In genomic region chr14:100159107-100159864, GRCh38 we compare ENCODE assay signal across 7 cellular contexts. TPM values are rescaled to one million over a fixed set of nuclear protein-coding genes. Genes with fewer than 3 reads are reported as not detected.
DNase-seq lines count a peak whose midpoint lies in the region; ATAC-seq and TF ChIP-seq lines count a peak whose summit lies in the region.

Gene DEGS2 (minus strand): TSS chr14:100159645. CDS start chr14:100159587, 58 bp downstream.

- peak; percentile 36 for DNase-seq in GM19240 (ENCODE audit: insufficient read length, low spot score)
- DNase-seq in activated B cell treated with CpG ODN at 0.5 μM for 24 hours: peak; percentile 66
- no peak for DNase-seq in natural killer cell
- no peak for DNase-seq in medulla oblongata (ENCODE audit: extremely low spot score)

- H3K4me1 Mint-ChIP-seq in activated B cell treated with CpG ODN at 0.5 μM for 24 hours: peaks cover 32% of the 10 kb centered on the region
- no peaks in the 10 kb centered on the region for H3K4me1 Mint-ChIP-seq in natural killer cell

- peak within 1 kb of the TSS; percentile 71 to 72 for H3K4me3 ChIP-seq in duodenal mucosa (ENCODE audit: low read depth in 1 of 2, low read length in 2 of 2)
- H3K4me3 ChIP-seq in stomach smooth muscle (ENCODE audit: low read length in 2 of 2): peak within 1 kb of the TSS; percentile 11 to 40

- H3K27me3 ChIP-seq in duodenal mucosa (ENCODE audit: control insufficient read depth in 1 of 2, insufficient read depth in 2 of 2, low read length in 2 of 2) (peaks cover 0 to 8% of the 10 kb centered on the region in 2 donors), stomach smooth muscle (ENCODE audit: control insufficient read depth in 1 of 2, insufficient read depth in 2 of 2, low read length in 2 of 2) (peaks cover 23 to 41% of the 10 kb centered on the region in 2 donors)

- H3K36me3 ChIP-seq in duodenal mucosa (ENCODE audit: control insufficient read depth in 1 of 2, insufficient read depth in 2 of 2, low read length in 2 of 2): no peaks in the 10 kb centered on the region
- no peaks in the 10 kb centered on the region for H3K36me3 ChIP-seq in stomach smooth muscle (ENCODE audit: control insufficient read depth in 2 of 2, insufficient read depth in 2 of 2, low read length in 2 of 2)

- H3K27ac ChIP-seq in duodenal mucosa (ENCODE audit: low read depth, low read length) (peak within 1 kb of the TSS; percentile 73), stomach smooth muscle (ENCODE audit: low read length) (no peak within 1 kb of the TSS)

- POLR2A ChIA-PET in activated B cell treated with CpG ODN at 0.5 μM for 24 hours (lab: Charles Lee): interaction anchor here (1.0 to 1.2 kb wide), 4 partner anchors 12 to 94 kb away, joined by 4 to 5 read pairs (median 4); partner anchors contain the start of gene EVL

- no peaks in the 10 kb centered on the region for H3K36me3 Mint-ChIP-seq in activated B cell treated with CpG ODN at 0.5 μM for 24 hours (ENCODE audit: low read depth)
- no peaks in the 10 kb centered on the region for H3K36me3 Mint-ChIP-seq in natural killer cell

- H3K9me3 ChIP-seq in duodenal mucosa (ENCODE audit: control insufficient read depth in 1 of 2, low read length in 2 of 2) (peaks cover 6% of the 10 kb centered on the region in 2 donors), stomach smooth muscle (ENCODE audit: control insufficient read depth in 2 of 2, low read length in 2 of 2) (peaks cover 0 to 9% of the 10 kb centered on the region in 2 donors)

- no peaks in the 10 kb centered on the region for H3K27me3 Mint-ChIP-seq in activated B cell treated with CpG ODN at 0.5 μM for 24 hours
- peaks cover 0 to 6% of the 10 kb centered on the region in 2 donors for H3K27me3 Mint-ChIP-seq in natural killer cell (ENCODE audit: low read depth in 2 of 2)

- TF ChIP-seq CTCF in activated B cell treated with CpG ODN at 0.5 μM for 24 hours (IDR thresholded peaks at IDR 0.05) (no peak), natural killer cell (IDR thresholded peaks at IDR 0.05) (no peak)

- peak within 1 kb of the TSS; percentile 66 for H3K27ac Mint-ChIP-seq in activated B cell treated with CpG ODN at 0.5 μM for 24 hours
- no peak within 1 kb of the TSS for H3K27ac Mint-ChIP-seq in natural killer cell

- ATAC-seq in HG03442 (IDR thresholded peaks at IDR 0.05; ENCODE audit: unreplicated experiment): peak; percentile 49
- peak; percentile 83 for ATAC-seq in activated B cell treated with CpG ODN at 0.5 μM for 24 hours (ENCODE audit: low read depth)
- ATAC-seq in natural killer cell: peak; percentile 38 to 69 (median 62)

- CTCF ChIA-PET in activated B cell treated with CpG ODN at 0.5 μM for 24 hours (lab: Charles Lee): interaction anchor here (1.3 kb wide), 1 partner anchor 34 kb away, joined by 5 read pairs; no protein-coding TSS in a partner anchor

- H3K9ac ChIP-seq in duodenal mucosa (ENCODE audit: low read depth in 1 of 2, low read length in 2 of 2) (peak within 1 kb of the TSS; percentile 45 to 70), stomach smooth muscle (ENCODE audit: low read length in 2 of 2) (no peak within 1 kb of the TSS)

- peak within 1 kb of the TSS; percentile 70 for H3K4me3 Mint-ChIP-seq in activated B cell treated with CpG ODN at 0.5 μM for 24 hours
- peak within 1 kb of the TSS; percentile 78 for H3K4me3 Mint-ChIP-seq in natural killer cell

- intact Hi-C loops in activated B cell treated with CpG ODN at 0.5 μM for 24 hours (cut with micrococcal nuclease): loop anchor here (1.0 to 5.0 kb wide), 7 partner anchors 34 to 218 kb away; partner anchors contain the start of genes EVL, WDR25 and YY1
- intact Hi-C loops in natural killer cell (cut with micrococcal nuclease): no loop called here

- H3K4me1 ChIP-seq in duodenal mucosa (ENCODE audit: control insufficient read depth in 1 of 2, insufficient read depth in 2 of 2, low read length in 2 of 2): peaks cover 26 to 31% of the 10 kb centered on the region in 2 donors
- peaks cover 8% of the 10 kb centered on the region for H3K4me1 ChIP-seq in stomach smooth muscle (ENCODE audit: control insufficient read depth, insufficient read depth, low read length)

- peaks cover 4% of the 10 kb centered on the region for H3K9me3 Mint-ChIP-seq in activated B cell treated with CpG ODN at 0.5 μM for 24 hours
- H3K9me3 Mint-ChIP-seq in natural killer cell: peaks cover 0 to 5% of the 10 kb centered on the region in 2 donors

RNA-seq across cellular contexts. Expression of gene DEGS2, which starts in this region (rescaled TPM):
- 1.3 and 2.5 TPM in 2 replicates for total RNA-seq in activated B cell treated with CpG ODN at 0.5 μM for 24 hours
- total RNA-seq in natural killer cell: 1 to 10 TPM in 2 of 3 donors, under 1 TPM in 1; 0.60 to 7.1 (median 4.4) TPM

Comparison
In these comparisons a context has a peak if more than half of its experiments do, and no peak if none do; other contexts are left out.
1. DNase-seq: peak in GM19240 (single experiment) and activated B cell treated with CpG ODN at 0.5 μM for 24 hours (single experiment); none in natural killer cell (single experiment) and medulla oblongata (single experiment).
2. H3K9ac ChIP-seq: peak in duodenal mucosa (2 of 2); none in stomach smooth muscle (0 of 2).
3. Peak in every context shown above with its lines, with median percentiles within 50 percentile points of each other: ATAC-seq.